Comparison of ENCODE assay signal across 8 cellular contexts in the genomic region with DNA sequence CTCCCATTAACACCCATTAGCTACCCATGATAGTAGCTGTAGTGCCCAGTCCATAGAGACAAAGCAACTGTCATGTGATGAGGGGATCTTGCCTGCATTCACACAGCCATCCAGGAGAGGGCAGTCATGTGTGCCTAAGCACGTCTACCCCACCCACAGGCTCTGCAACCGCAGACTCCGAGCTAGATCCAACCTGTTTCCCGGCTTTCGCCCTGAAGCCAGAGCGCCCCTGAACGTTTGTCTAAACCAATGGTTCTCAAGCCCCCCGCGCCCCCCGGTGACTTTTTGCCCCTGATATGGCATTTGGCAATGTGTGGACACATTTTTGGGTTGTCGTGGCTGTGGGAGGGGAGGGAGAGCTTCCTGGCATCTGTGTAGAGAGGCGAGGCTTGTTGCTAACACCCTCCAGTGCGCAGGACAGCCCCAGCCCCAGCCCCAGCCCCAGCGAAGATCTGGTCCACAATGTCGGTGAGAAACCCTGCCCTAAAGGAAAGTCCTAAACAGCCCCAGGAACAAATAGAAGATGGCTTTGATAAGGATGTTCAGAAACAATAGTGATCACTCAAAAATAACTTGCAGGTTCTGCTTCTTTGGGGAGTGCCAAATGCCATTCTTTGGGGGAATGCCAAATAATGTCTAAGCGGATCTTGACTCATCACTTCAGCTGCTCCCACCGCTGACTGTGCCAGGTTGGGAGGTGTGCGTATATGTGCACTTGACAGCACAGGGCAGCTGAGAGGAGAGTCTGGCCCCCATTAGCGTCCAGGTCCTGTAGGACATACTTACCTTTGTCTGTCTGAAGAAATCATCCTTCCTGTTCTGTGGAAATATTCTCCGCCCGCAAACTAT. TPM values are rescaled to one million over a fixed set of nuclear protein-coding genes. Genes with fewer than 3 reads are reported as not detected.
DNase-seq lines count a peak whose midpoint lies in the region; ATAC-seq and TF ChIP-seq lines count a peak whose summit lies in the region.

No MANE protein-coding gene starts in this region.

- TF ChIP-seq EP300 in neural cell (conservative IDR thresholded peaks at IDR 0.05; ENCODE audit: poor library complexity, severe bottlenecking) = no peak

- H3K27ac Mint-ChIP-seq in activated T-helper 17 cell treated with anti-CD3 and anti-CD28 coated beads, Interleukin-2, amount 50 U/mL, for 72 hours = no peak overlapping the region
- no peak overlapping the region for H3K27ac Mint-ChIP-seq in stimulated activated naive CD8-positive, alpha-beta T cell treated with anti-CD3 and anti-CD28 coated beads, Interleukin-15, amount 100 ng/mL, for 72 hours

- H3K9me3 ChIP-seq in DOHH2 (ENCODE audit: control insufficient read depth, insufficient read depth, low read length) = no peaks in the 10 kb centered on the region
- no peaks in the 10 kb centered on the region for H3K9me3 ChIP-seq in KOPT-K1 (ENCODE audit: insufficient read depth, low read length, poor library complexity, severe bottlenecking)
- no peaks in the 10 kb centered on the region for H3K9me3 ChIP-seq in Peyer's patch
- H3K9me3 ChIP-seq in neural cell (ENCODE audit: low read length) = no peaks in the 10 kb centered on the region

- H3K9ac ChIP-seq in neural cell (ENCODE audit: low read length) = no peak overlapping the region

- H3K79me2 ChIP-seq in DOHH2 (ENCODE audit: control insufficient read depth, low read length) (no peaks in the 10 kb centered on the region), neural cell (replicated peaks; ENCODE audit: insufficient read depth, low read length) (no peaks in the 10 kb centered on the region)

- H3K9me2 ChIP-seq in DOHH2 (replicated peaks; ENCODE audit: control insufficient read depth, low read length) = no peaks in the 10 kb centered on the region
- H3K9me2 ChIP-seq in neural cell (ENCODE audit: insufficient read depth, low read length) = no peaks in the 10 kb centered on the region

- H3F3A ChIP-seq in DOHH2 (ENCODE audit: control insufficient read depth, insufficient read depth) = no peaks in the 10 kb centered on the region
- no peaks in the 10 kb centered on the region for H3F3A ChIP-seq in neural cell (ENCODE audit: insufficient read depth, low read length, poor library complexity, severe bottlenecking)

- H3K9me3 Mint-ChIP-seq in activated T-helper 17 cell treated with anti-CD3 and anti-CD28 coated beads, Interleukin-2, amount 50 U/mL, for 72 hours = no peaks in the 10 kb centered on the region
- no peaks in the 10 kb centered on the region for H3K9me3 Mint-ChIP-seq in stimulated activated naive CD8-positive, alpha-beta T cell treated with anti-CD3 and anti-CD28 coated beads, Interleukin-15, amount 100 ng/mL, for 72 hours

- H3K4me3 ChIP-seq in DOHH2 (ENCODE audit: low read length) = peak overlapping the region; percentile 53
- H3K4me3 ChIP-seq in Peyer's patch = peak overlapping the region; percentile 20 to 53 (median 40)
- H3K4me3 ChIP-seq in neural cell (ENCODE audit: low read length) = no peak overlapping the region

- no peaks in the 10 kb centered on the region for H3K36me3 Mint-ChIP-seq in activated T-helper 17 cell treated with anti-CD3 and anti-CD28 coated beads, Interleukin-2, amount 50 U/mL, for 72 hours (ENCODE audit: low read depth)

- no peaks in the 10 kb centered on the region for H4K20me1 ChIP-seq in DOHH2 (ENCODE audit: control insufficient read depth, insufficient read depth, low read depth, low read length)
- no peaks in the 10 kb centered on the region for H4K20me1 ChIP-seq in neural cell (ENCODE audit: insufficient read depth)

- no peaks in the 10 kb centered on the region for H3K36me3 ChIP-seq in DOHH2 (ENCODE audit: control insufficient read depth, low read length)
- no peaks in the 10 kb centered on the region for H3K36me3 ChIP-seq in KOPT-K1 (ENCODE audit: insufficient read depth, low read length)
- H3K36me3 ChIP-seq in Peyer's patch = peaks cover 0 to 6% (median 0%) of the 10 kb centered on the region in 3 donors
- H3K36me3 ChIP-seq in neural cell (ENCODE audit: insufficient read depth, low read length) = no peaks in the 10 kb centered on the region

- no peak overlapping the region for H3K27ac ChIP-seq in DOHH2 (ENCODE audit: low read depth, low read length)
- H3K27ac ChIP-seq in KOPT-K1 (ENCODE audit: low read depth, low read length, poor library complexity, severe bottlenecking) = peak overlapping the region; percentile 27
- peak overlapping the region; percentile 5 to 54 (median 47) for H3K27ac ChIP-seq in Peyer's patch
- H3K27ac ChIP-seq in foreskin keratinocyte = peak overlapping the region; percentile 61
- no peak overlapping the region for H3K27ac ChIP-seq in neural cell (ENCODE audit: low read length)

- H3K4me3 Mint-ChIP-seq in activated T-helper 17 cell treated with anti-CD3 and anti-CD28 coated beads, Interleukin-2, amount 50 U/mL, for 72 hours = no peak overlapping the region
- no peak overlapping the region for H3K4me3 Mint-ChIP-seq in stimulated activated naive CD8-positive, alpha-beta T cell treated with anti-CD3 and anti-CD28 coated beads, Interleukin-15, amount 100 ng/mL, for 72 hours

- peak; percentile 46 for TF ChIP-seq RAD21 in neural cell (conservative IDR thresholded peaks at IDR 0.05)

- H3K4me2 ChIP-seq in DOHH2 (ENCODE audit: low read length) = peak overlapping the region; percentile 68
- H3K4me2 ChIP-seq in neural cell (ENCODE audit: low read length) = no peak overlapping the region

- peak; percentile 99 for ATAC-seq in GM21825 (IDR thresholded peaks at IDR 0.05; ENCODE audit: unreplicated experiment)
- peak; percentile 95 for ATAC-seq in activated T-helper 17 cell treated with anti-CD3 and anti-CD28 coated beads, Interleukin-2, amount 50 U/mL, for 72 hours (replicated peaks)
- peak; percentile 92 for ATAC-seq in foreskin keratinocyte
- ATAC-seq in stimulated activated naive CD8-positive, alpha-beta T cell treated with anti-CD3 and anti-CD28 coated beads, Interleukin-15, amount 100 ng/mL, for 72 hours = peak; percentile 94

- peak; percentile 79 to 93 (median 85) for DNase-seq in Peyer's patch
- peak; percentile 89 to 97 for DNase-seq in foreskin keratinocyte
- peak; percentile 76 to 77 for DNase-seq in stimulated activated naive CD8-positive, alpha-beta T cell treated with anti-CD3 and anti-CD28 coated beads, Interleukin-15, amount 100 ng/mL, for 72 hours

- H3K4me1 ChIP-seq in DOHH2 (ENCODE audit: control insufficient read depth, low read length) (no peaks in the 10 kb centered on the region), Peyer's patch (peaks cover 0 to 12% (median 2%) of the 10 kb centered on the region in 4 donors), foreskin keratinocyte (peaks cover 19% of the 10 kb centered on the region)

- peaks cover 17% of the 10 kb centered on the region for H3K27me3 ChIP-seq in DOHH2 (ENCODE audit: control insufficient read depth, low read length)
- H3K27me3 ChIP-seq in Peyer's patch = no peaks in the 10 kb centered on the region
- no peaks in the 10 kb centered on the region for H3K27me3 ChIP-seq in foreskin keratinocyte
- H3K27me3 ChIP-seq in neural cell (ENCODE audit: insufficient read depth, low read depth, low read length) = no peaks in the 10 kb centered on the region

- H2AFZ ChIP-seq in neural cell (ENCODE audit: low read depth, low read length) = no peak overlapping the region

- no peak for TF ChIP-seq POLR2A in Peyer's patch (IDR thresholded peaks at IDR 0.05)

- H3K27me3 Mint-ChIP-seq in activated T-helper 17 cell treated with anti-CD3 and anti-CD28 coated beads, Interleukin-2, amount 50 U/mL, for 72 hours = peaks cover 4% of the 10 kb centered on the region
- H3K27me3 Mint-ChIP-seq in stimulated activated naive CD8-positive, alpha-beta T cell treated with anti-CD3 and anti-CD28 coated beads, Interleukin-15, amount 100 ng/mL, for 72 hours = no peaks in the 10 kb centered on the region

- peak; percentile 88 for TF ChIP-seq CTCF in DOHH2 (IDR thresholded peaks at IDR 0.05; ENCODE audit: low read depth, low read length, poor library complexity, severe bottlenecking)
- TF ChIP-seq CTCF in Peyer's patch (IDR thresholded peaks at IDR 0.05) = peak; percentile 61 to 98 (median 92)
- peak; percentile 98 for TF ChIP-seq CTCF in foreskin keratinocyte (conservative IDR thresholded peaks at IDR 0.05)
- peak; percentile 60 for TF ChIP-seq CTCF in neural cell (IDR thresholded peaks at IDR 0.05; ENCODE audit: poor library complexity, severe bottlenecking)

- H3K4me1 Mint-ChIP-seq in activated T-helper 17 cell treated with anti-CD3 and anti-CD28 coated beads, Interleukin-2, amount 50 U/mL, for 72 hours = no peaks in the 10 kb centered on the region
- no peaks in the 10 kb centered on the region for H3K4me1 Mint-ChIP-seq in stimulated activated naive CD8-positive, alpha-beta T cell treated with anti-CD3 and anti-CD28 coated beads, Interleukin-15, amount 100 ng/mL, for 72 hours

TF ChIP-seq in neural cell, 6 proteins besides CTCF, POLR2A, EP300 and RAD21 (continues in another document):
- TF ChIP-seq SMC3 (conservative IDR thresholded peaks at IDR 0.05; ENCODE audit: poor library complexity) = peak; percentile 54
- no peak for TF ChIP-seq TAF1 (IDR thresholded peaks at IDR 0.05; ENCODE audit: low read depth)

RNA-seq across cellular contexts. Expression of gene SLC44A3, which starts 34.5 kb away (rescaled TPM):
- total RNA-seq in Peyer's patch (10 to 100 TPM; 26.4 to 49.0 (median 40.0) TPM), foreskin keratinocyte (2.0 and 2.1 TPM in 2 replicates)
- under 1 TPM in 1 of 2 donors, not detected in 1; 0.56 TPM for total RNA-seq in activated T-helper 17 cell treated with anti-CD3 and anti-CD28 coated beads, Interleukin-2, amount 50 U/mL, for 72 hours
- polyA plus RNA-seq in foreskin keratinocyte (2.1 and 2.8 TPM in 2 replicates), neural cell (0.28 TPM in 1 of 2 replicates, not detected in the other)
- polyA minus RNA-seq in neural cell = not detected in 2 replicates

Comparison
In these comparisons a context has a peak if more than half of its experiments do, and no peak if none do; other contexts are left out.
1. H3K27ac ChIP-seq: peak in KOPT-K1 (single experiment), Peyer's patch (4 of 4) and foreskin keratinocyte (single experiment); none in DOHH2 (single experiment) and neural cell (single experiment).
2. Peak in every context shown above with its lines, with median percentiles within 50 percentile points of each other: CTCF ChIP-seq, ATAC-seq and DNase-seq.